In genomic region chr17:62098623-62099231, GRCh38 we compare ENCODE assay signal across 12 cellular contexts. TPM values are rescaled to one million over a fixed set of nuclear protein-coding genes. Genes with fewer than 3 reads are reported as not detected.
DNase-seq lines count a peak whose midpoint lies in the region; ATAC-seq and TF ChIP-seq lines count a peak whose summit lies in the region.
"Had no signal": no experiment of that assay in that cellular context is flagged by ENCODE, and none has a peak within 500 bp of the region (broad histone marks: within the 10 kb centered on the region; RNA-seq: fewer than 3 reads in every experiment).

No MANE protein-coding gene starts in this region.

- H3K27me3 ChIP-seq in ascending aorta: no peaks in the 10 kb centered on the region
- H3K27me3 ChIP-seq: transverse colon had no signal

- intact Hi-C loops in ascending aorta (cut with DNase I) (no loop called here), sciatic nerve (cut with DNase I) (no loop called here)

- POLR2A ChIA-PET in GM10248 (lab: Yijun Ruan, JAX): interaction anchor here (1.1 kb wide), 1 partner anchor 33 kb away, joined by 3 read pairs; no protein-coding TSS in a partner anchor

- ATAC-seq in GM19351 (IDR thresholded peaks at IDR 0.05; ENCODE audit: unreplicated experiment): peak; percentile 89
- peak; percentile 83 for ATAC-seq in HG02943 (IDR thresholded peaks at IDR 0.05; ENCODE audit: low read depth, unreplicated experiment)
- ATAC-seq in sciatic nerve: no peak

- H3K4me1 ChIP-seq in ascending aorta: no peaks in the 10 kb centered on the region

- no peaks in the 10 kb centered on the region for H3K36me3 ChIP-seq in ascending aorta
- H3K36me3 ChIP-seq: transverse colon had no signal

- H3K27ac ChIP-seq in ascending aorta: no peak overlapping the region
- H3K27ac ChIP-seq: transverse colon had no signal

- H3K9me3 ChIP-seq in ascending aorta: no peaks in the 10 kb centered on the region
- H3K9me3 ChIP-seq: transverse colon had no signal

- peak; percentile 75 for DNase-seq in GM10248 (ENCODE audit: extremely low spot score)
- DNase-seq in RPMI8226: peak; percentile 81
- DNase-seq in activated effector memory CD4-positive, alpha-beta T cell treated with anti-CD3 and anti-CD28 coated beads, Interleukin-2, amount 50 U/mL, for 16 hours: no peak
- no peak for DNase-seq in ascending aorta (ENCODE audit: low spot score in 2 of 2)
- no peak for DNase-seq in Ammon's horn (ENCODE audit: low spot score)
- DNase-seq in sciatic nerve (ENCODE audit: low spot score): no peak
- DNase-seq: GOT3, NCI-H2081 treated with DMSO at 0.1 percent for 48 hours, transverse colon had no signal

- CTCF ChIA-PET in GM10248 (lab: Yijun Ruan, JAX): interaction anchor here (0.9 to 17.6 kb wide), 7 partner anchors 9 to 464 kb away, joined by 3 to 174 read pairs (median 4); partner anchors contain the start of gene MED13

- no peak overlapping the region for H3K4me3 ChIP-seq in ascending aorta
- H3K4me3 ChIP-seq: lung, transverse colon had no signal

- no peak for TF ChIP-seq CTCF in GM10248 (IDR thresholded peaks at IDR 0.05; ENCODE audit: control extremely low read depth, extremely low read depth, low read depth, missing control alignments)
- TF ChIP-seq CTCF in ascending aorta (IDR thresholded peaks at IDR 0.05): no peak

RNA-seq across cellular contexts. Expression of gene MED13, which starts 33.6 kb away (rescaled TPM):
- total RNA-seq in ascending aorta (19.5 TPM), sciatic nerve (76.7 TPM)

Comparison
In these comparisons a context has a peak if more than half of its experiments do, and no peak if none do; other contexts are left out.
1. DNase-seq: peak in GM10248 (single experiment) and RPMI8226 (single experiment); none in activated effector memory CD4-positive, alpha-beta T cell treated with anti-CD3 and anti-CD28 coated beads, Interleukin-2, amount 50 U/mL, for 16 hours (single experiment), ascending aorta (0 of 2), Ammon's horn (single experiment) and sciatic nerve (single experiment).